In the genomic region with DNA sequence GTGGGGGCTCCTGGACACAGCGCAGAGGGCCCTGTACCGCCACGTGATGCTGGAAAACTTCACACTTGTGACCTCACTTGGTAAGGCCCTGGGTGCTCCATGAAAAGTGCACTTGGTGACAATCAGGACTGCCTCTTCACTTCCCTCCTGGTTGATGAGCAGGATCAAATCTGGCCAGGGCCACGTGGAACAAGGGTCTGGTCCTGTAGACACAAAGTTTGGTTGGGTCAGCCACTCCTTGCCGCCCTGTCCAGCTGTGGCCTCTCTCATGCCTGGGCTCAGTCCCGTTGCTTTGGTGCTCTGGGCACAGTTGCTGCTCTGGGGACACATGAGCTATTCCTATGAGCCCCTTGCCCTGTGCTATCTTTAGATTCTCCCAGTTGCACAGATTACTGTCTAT, we compare ENCODE assay signal across 21 cellular contexts.
"Had no signal": no experiment of that assay in that cellular context is flagged by ENCODE, and none has a peak within 500 bp of the region (broad histone marks: within the 10 kb centered on the region; RNA-seq: fewer than 3 reads in every experiment).

No MANE protein-coding gene starts in this region.

- ATAC-seq: right cardiac atrium had no signal

- H3K36me3 ChIP-seq: prostate gland had no signal

- H3K4me3 ChIP-seq: esophagus squamous epithelium, left ventricle myocardium inferior, prostate gland, SK-N-MC, skin epidermis, upper lobe of left lung had no signal

- DNase-seq: activated CD4-positive, alpha-beta T cell treated with anti-CD3 and anti-CD28 coated beads for 1 hour; activated CD8-positive, alpha-beta memory T cell treated with anti-CD3 and anti-CD28 coated beads, Interleukin-2, amount 50 U/mL, for 48 hours; activated naive CD4-positive, alpha-beta T cell treated with anti-CD3 and anti-CD28 coated beads, Interleukin-2, amount 10 ng/mL, durations not matched to agents 7 days and 5 days; cerebellar nuclear complex; effector CD8-positive, alpha-beta T cell; esophagus squamous epithelium; hippocampal formation; kidney; left ventricle myocardium inferior; naive B cell; occipital lobe; stimulated activated CD4-positive, alpha-beta T cell treated with anti-CD3 and anti-CD28 coated beads, Interleukin-15, amount 100 ng/mL, for 24 hours; stimulated activated CD4-positive, alpha-beta T cell treated with anti-CD3 and anti-CD28 coated beads, Interleukin-4, amount 100 ng/mL, for 1 hour; stimulated activated naive CD4-positive, alpha-beta T cell treated with Interleukin-2 at 50 U/mL for 16 hours; T1000; upper lobe of left lung had no signal

- H3K27ac ChIP-seq: esophagus squamous epithelium, left ventricle myocardium inferior, prostate gland, SK-N-MC, skin epidermis, upper lobe of left lung had no signal

- H3K27me3 Mint-ChIP-seq: naive B cell had no signal

- FAIRE-seq: endothelial cell of umbilical vein, kidney had no signal

- H3K27me3 ChIP-seq: upper lobe of left lung had no signal

- H3K9me3 ChIP-seq: left ventricle myocardium inferior, prostate gland had no signal

- H3K4me1 ChIP-seq: prostate gland had no signal
